In the genomic region with DNA sequence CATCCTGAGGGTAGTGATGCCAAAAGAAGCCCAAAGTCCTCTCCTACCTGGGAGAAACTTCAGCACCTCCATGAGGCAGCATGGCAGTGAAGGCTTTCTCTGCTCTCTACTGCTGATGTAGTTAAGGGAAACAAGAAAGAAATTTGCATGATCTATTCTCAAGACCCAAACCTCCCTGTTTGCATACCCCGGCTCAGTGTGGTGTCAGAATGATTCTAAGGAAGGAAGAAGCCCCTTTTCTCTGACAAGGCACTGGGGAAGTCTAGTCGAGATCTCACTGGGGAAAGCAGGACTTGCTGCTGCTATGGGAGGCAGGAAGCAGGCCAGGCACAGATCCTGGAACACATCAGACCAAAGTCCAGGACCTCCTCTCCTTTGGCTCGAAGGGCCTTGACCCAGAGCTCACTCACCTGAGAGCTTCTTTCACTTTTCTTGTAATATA, we compare ENCODE assay signal across 8 cellular contexts.
A peak's percentile ranks its signal among the peaks of the same experiment; 100 is the strongest.
DNase-seq lines count a peak whose midpoint lies in the region; ATAC-seq lines count a peak whose summit lies in the region.

No MANE protein-coding gene starts in this region.

- ATAC-seq in GM18511 (IDR thresholded peaks at IDR 0.05; ENCODE audit: unreplicated experiment) (peak; percentile 85), GM21528 (IDR thresholded peaks at IDR 0.05; ENCODE audit: low FRiP score, unreplicated experiment) (peak; percentile 80), HG03469 (IDR thresholded peaks at IDR 0.05; ENCODE audit: unreplicated experiment) (peak; percentile 64)

- H3K36me3 Mint-ChIP-seq in immature natural killer cell = peaks cover 0 to 4% (median 0%) of the 10 kb centered on the region in 3 donors

- DNase-seq in immature natural killer cell (no peak), MV-4-11 (lab: John Stamatoyannopoulos, UW) (no peak), GOT3 (lab: John Stamatoyannopoulos, UW) (no peak), SHP77 (lab: John Stamatoyannopoulos, UW) (no peak)
- DNase-seq in stimulated activated CD4-positive, alpha-beta T cell treated with anti-CD3 and anti-CD28 coated beads, Interleukin-4, amount 100 ng/mL, for 1 hour = no peak

- no peaks in the 10 kb centered on the region for H3K9me3 Mint-ChIP-seq in immature natural killer cell

- H3K4me1 Mint-ChIP-seq in immature natural killer cell = peaks cover 95 to 100% of the 10 kb centered on the region in 2 donors

- peak overlapping the region; percentile 56 to 83 (median 76) for H3K4me3 Mint-ChIP-seq in immature natural killer cell

- H3K27me3 Mint-ChIP-seq in immature natural killer cell (ENCODE audit: low read depth in 3 of 3) = peaks cover 0 to 16% (median 6%) of the 10 kb centered on the region in 3 donors

- H3K27ac Mint-ChIP-seq in immature natural killer cell = peak overlapping the region; percentile 89 to 94 (median 90)
